ENCODE assay signal across 1 cellular context in the genomic region with DNA sequence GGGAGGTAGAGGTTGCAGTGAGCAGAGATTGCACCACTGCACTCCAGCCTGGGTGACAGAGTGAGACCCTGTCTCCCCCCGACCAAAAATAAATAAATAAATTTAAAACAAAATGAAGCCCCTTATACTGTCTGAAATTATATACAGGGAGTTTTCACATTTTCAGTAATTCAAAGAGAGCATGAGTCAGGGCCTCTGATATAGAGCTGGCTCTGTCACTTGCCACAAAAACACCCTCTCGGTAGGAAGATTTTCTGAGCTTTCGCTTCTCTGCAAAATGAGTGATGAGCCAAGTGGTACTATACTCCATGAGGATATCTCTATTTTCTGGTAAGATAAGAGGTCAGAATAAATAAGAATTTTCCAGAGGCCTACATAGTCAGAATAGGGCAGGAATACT.
TF ChIP-seq lines count a peak whose summit lies in the region.

No MANE protein-coding gene starts in this region.

TF ChIP-seq in A549, 52 proteins besides CTCF, POLR2A, EP300 and RAD21:
- TF ChIP-seq ZNF302 (CRISPR knock-in tag; IDR thresholded peaks at IDR 0.05) (no peak), CHD2 (IDR thresholded peaks at IDR 0.05; ENCODE audit: low read length, partially characterized antibody) (no peak), HDAC2 (IDR thresholded peaks at IDR 0.05) (no peak)
